In genomic region chr16:1668612-1669319, GRCh38 we compare ENCODE assay signal across 9 cellular contexts.
"Had no signal": no experiment of that assay in that cellular context is flagged by ENCODE, and none has a peak within 500 bp of the region (broad histone marks: within the 10 kb centered on the region; RNA-seq: fewer than 3 reads in every experiment).

No MANE protein-coding gene starts in this region.

- FAIRE-seq: H54, HTR-8/SVneo had no signal

- H3K27ac Mint-ChIP-seq: HFFc6 had no signal

- H3K9me3 Mint-ChIP-seq: H9, HFFc6 had no signal

- H3K4me1 Mint-ChIP-seq: H9 had no signal

- H3K27ac ChIP-seq: GM23248 had no signal

- H3K4me3 Mint-ChIP-seq: H9, HFFc6 had no signal

- H3K9ac ChIP-seq: GM23248 had no signal

- DNase-seq: GM23248, GOT3, H9, HCEC 1CT, HFFc6, IMR-90, KBM-7 had no signal

- H3K4me3 ChIP-seq: GM23248 had no signal
